16 cellular contexts compared by ENCODE assay signal in genomic region chr7:84970683-84971082, GRCh38.
DNase-seq lines count a peak whose midpoint lies in the region; ATAC-seq, FAIRE-seq and TF ChIP-seq lines count a peak whose summit lies in the region.
"Had no signal": no experiment of that assay in that cellular context is flagged by ENCODE, and none has a peak within 500 bp of the region (broad histone marks: within the 10 kb centered on the region; RNA-seq: fewer than 3 reads in every experiment).

No MANE protein-coding gene starts in this region.

- BruUV-seq in A673 (replicated peaks; lab: Mats Ljungman, UMichigan), result no TSS peak

- H3K27ac ChIP-seq in GM23248 (no peak overlapping the region), stomach smooth muscle (ENCODE audit: low read length) (peak overlapping the region; percentile 12), A673 (ENCODE audit: low read depth, low read length, poor library complexity, severe bottlenecking) (no peak overlapping the region)
- H3K27ac ChIP-seq: BLaER1 treated with 17β-estradiol and CSF1 and Interleukin-3, amounts not matched to agents 10 nM and 100 nM; HL-60 had no signal

- CTCF ChIA-PET in A673 (lab: Charles Lee), result no interaction called here

- no peak for FAIRE-seq in GM12891 (lab: Jason Lieb, UNC)
- FAIRE-seq: GM12878, GM19239 had no signal

- H3F3A ChIP-seq in GM23248 (ENCODE audit: insufficient read depth), result peaks cover under 1% of the 10 kb centered on the region; the same call in 1 of the 2 replicates

- no peak for TF ChIP-seq CTCF in fibroblast of the aortic adventitia (IDR thresholded peaks at IDR 0.05; ENCODE audit: insufficient read depth, low read length)
- no peak for TF ChIP-seq CTCF in A673 (conservative IDR thresholded peaks at IDR 0.05; ENCODE audit: low read depth, low read length)

- intact Hi-C loops in A673 (cut with micrococcal nuclease; ENCODE audit: unreplicated experiment), result no loop called here

- H3K4me2 ChIP-seq in GM23248 (ENCODE audit: unreplicated experiment), result no peak overlapping the region
- H3K4me2 ChIP-seq: BLaER1 treated with 17β-estradiol and CSF1 and Interleukin-3, amounts not matched to agents 10 nM and 100 nM had no signal

- TF ChIP-seq POLR2A in GM12891 (IDR thresholded peaks at IDR 0.05; ENCODE audit: low read depth, low read length), result no peak

- no peaks in the 10 kb centered on the region for H4K20me1 ChIP-seq in GM23248 (ENCODE audit: insufficient read depth)
- H4K20me1 ChIP-seq: BLaER1 treated with 17β-estradiol and CSF1 and Interleukin-3, amounts not matched to agents 10 nM and 100 nM had no signal

- no peak for DNase-seq in GM23248
- DNase-seq in astrocyte of the hippocampus (ENCODE audit: low read depth, low spot score), result peak; percentile 13
- DNase-seq in fibroblast of the aortic adventitia (ENCODE audit: low read depth), result peak; percentile 79
- no peak for DNase-seq in A673 (ENCODE audit: low spot score)
- DNase-seq in GM12891 (ENCODE audit: insufficient read length, low spot score), result no peak
- DNase-seq: 8988T; Calu3; CD8-positive, alpha-beta T cell; DMS79 treated with DMSO at 0.1 percent for 48 hours had no signal

- in situ Hi-C loops in GM23248 (cut with MboI), result no loop called here

- no peaks in the 10 kb centered on the region for H3K36me3 ChIP-seq in GM23248 (ENCODE audit: low read depth)
- no peaks in the 10 kb centered on the region for H3K36me3 ChIP-seq in stomach smooth muscle (ENCODE audit: control insufficient read depth in 2 of 2, insufficient read depth in 2 of 2, low read length in 2 of 2)
- no peaks in the 10 kb centered on the region for H3K36me3 ChIP-seq in A673 (ENCODE audit: insufficient read depth, low read length, poor library complexity, severe bottlenecking)
- H3K36me3 ChIP-seq: BLaER1 treated with 17β-estradiol and CSF1 and Interleukin-3, amounts not matched to agents 10 nM and 100 nM; HAP-1 had no signal

- H3K27me3 ChIP-seq in GM23248 (replicated peaks; ENCODE audit: insufficient read depth), result no peaks in the 10 kb centered on the region
- H3K27me3 ChIP-seq in stomach smooth muscle (ENCODE audit: control insufficient read depth in 1 of 2, insufficient read depth in 2 of 2, low read length in 2 of 2), result no peaks in the 10 kb centered on the region
- no peaks in the 10 kb centered on the region for H3K27me3 ChIP-seq in A673 (replicated peaks; ENCODE audit: insufficient read depth, low read depth, low read length, poor library complexity)
- H3K27me3 ChIP-seq: BLaER1 treated with 17β-estradiol and CSF1 and Interleukin-3, amounts not matched to agents 10 nM and 100 nM had no signal

- H3K4me1 ChIP-seq in GM23248 (ENCODE audit: insufficient read depth) (peaks cover 3% of the 10 kb centered on the region), stomach smooth muscle (ENCODE audit: control insufficient read depth, insufficient read depth, low read length) (no peaks in the 10 kb centered on the region), A673 (ENCODE audit: insufficient read depth, low read length, poor library complexity, severe bottlenecking) (peaks cover 1% of the 10 kb centered on the region)
- H3K4me1 ChIP-seq: BLaER1 treated with 17β-estradiol and CSF1 and Interleukin-3, amounts not matched to agents 10 nM and 100 nM; HAP-1 had no signal

- H3K79me2 ChIP-seq in GM23248 (ENCODE audit: insufficient read depth), result no peaks in the 10 kb centered on the region

- POLR2A ChIA-PET in A673 (lab: Charles Lee; ENCODE audit: low non-redundant PET), result interaction anchor here (0.6 kb wide), 1 partner anchor 202 kb away, joined by 3 read pairs; no protein-coding TSS in a partner anchor

- no peak for ATAC-seq in HG02571 (IDR thresholded peaks at IDR 0.05; ENCODE audit: unreplicated experiment)
- ATAC-seq: CD8-positive, alpha-beta T cell; GM12878 had no signal

- H3K9me3 ChIP-seq in GM23248 (ENCODE audit: low read depth), result no peaks in the 10 kb centered on the region
- H3K9me3 ChIP-seq in stomach smooth muscle (ENCODE audit: control insufficient read depth in 2 of 2, low read length in 2 of 2), result no peaks in the 10 kb centered on the region
- H3K9me3 ChIP-seq in A673 (ENCODE audit: low read depth, low read length, poor library complexity, severe bottlenecking), result no peaks in the 10 kb centered on the region
- H3K9me3 ChIP-seq: BLaER1 treated with 17β-estradiol and CSF1 and Interleukin-3, amounts not matched to agents 10 nM and 100 nM; HAP-1 had no signal

- no peaks in the 10 kb centered on the region for H3K9me2 ChIP-seq in GM23248 (ENCODE audit: insufficient read depth)

- H3K9ac ChIP-seq in GM23248 (no peak overlapping the region), stomach smooth muscle (ENCODE audit: low read length in 2 of 2) (no peak overlapping the region)
- H3K9ac ChIP-seq: BLaER1 treated with 17β-estradiol and CSF1 and Interleukin-3, amounts not matched to agents 10 nM and 100 nM had no signal

- 0 out of 2 replicates have a peak overlapping the region, but pooled peaks have one; percentile 12 for H2AFZ ChIP-seq in GM23248

- H3K4me3 ChIP-seq in GM23248 (no peak overlapping the region), fibroblast of the aortic adventitia (ENCODE audit: low read depth, low read length) (no peak overlapping the region), stomach smooth muscle (ENCODE audit: low read length in 2 of 2) (no peak overlapping the region), A673 (ENCODE audit: low read depth, low read length, poor library complexity, severe bottlenecking) (no peak overlapping the region)
- H3K4me3 ChIP-seq: BLaER1 treated with 17β-estradiol and CSF1 and Interleukin-3, amounts not matched to agents 10 nM and 100 nM; GM12878; HAP-1 had no signal

TF ChIP-seq in GM12891, 5 proteins besides CTCF, POLR2A, EP300 and RAD21:
- TF ChIP-seq POLR2AphosphoS5 (IDR thresholded peaks at IDR 0.05; ENCODE audit: low read depth, low read length) (no peak), POU2F2 (IDR thresholded peaks at IDR 0.05; ENCODE audit: low read depth, low read length) (no peak), PAX5 (IDR thresholded peaks at IDR 0.05; ENCODE audit: insufficient read depth, low read length, severe bottlenecking) (no peak), SPI1 (IDR thresholded peaks at IDR 0.05; ENCODE audit: low read depth, low read length) (no peak)
TF ChIP-seq in GM12891: peak in this region for 0.

Comparison
In these comparisons a context has a peak if more than half of its experiments do, and no peak if none do; other contexts are left out.
1. DNase-seq: peak in astrocyte of the hippocampus (single experiment) and fibroblast of the aortic adventitia (single experiment); none in GM23248 (single experiment), A673 (single experiment) and GM12891 (single experiment).